In genomic region chr2:85886141-85886540, GRCh38 we compare ENCODE assay signal across 10 cellular contexts. TPM values are rescaled to one million over a fixed set of nuclear protein-coding genes. Genes with fewer than 3 reads are reported as not detected.
A peak's percentile ranks its signal among the peaks of the same experiment; 100 is the strongest.
DNase-seq lines count a peak whose midpoint lies in the region; ATAC-seq, FAIRE-seq and TF ChIP-seq lines count a peak whose summit lies in the region.
"Had no signal": no experiment of that assay in that cellular context is flagged by ENCODE, and none has a peak within 500 bp of the region (broad histone marks: within the 10 kb centered on the region; RNA-seq: fewer than 3 reads in every experiment).

No MANE protein-coding gene starts in this region.

- ATAC-seq in activated T-helper 17 cell treated with anti-CD3 and anti-CD28 coated beads, Interleukin-2, amount 50 U/mL, for 72 hours (replicated peaks), result no peak
- ATAC-seq in stimulated activated naive CD8-positive, alpha-beta T cell treated with anti-CD3 and anti-CD28 coated beads, Interleukin-15, amount 100 ng/mL, for 72 hours, result no peak
- ATAC-seq in left lung, result no peak
- ATAC-seq in HG03439 (IDR thresholded peaks at IDR 0.05; ENCODE audit: unreplicated experiment), result no peak

- peak overlapping the region; percentile 80; the same call in 1 of the 2 replicates for H3K4me3 Mint-ChIP-seq in HFFc6
- peak overlapping the region; percentile 79 for H3K4me3 Mint-ChIP-seq in activated T-helper 17 cell treated with anti-CD3 and anti-CD28 coated beads, Interleukin-2, amount 50 U/mL, for 72 hours
- H3K4me3 Mint-ChIP-seq in stimulated activated naive CD8-positive, alpha-beta T cell treated with anti-CD3 and anti-CD28 coated beads, Interleukin-15, amount 100 ng/mL, for 72 hours, result peak overlapping the region; percentile 82 to 89

- intact Hi-C loops in kidney (cut with DNase I) (no loop called here), left lung (cut with DNase I) (no loop called here)

- H3K9me3 Mint-ChIP-seq in HFFc6, result peaks cover 16% of the 10 kb centered on the region
- H3K9me3 Mint-ChIP-seq in activated T-helper 17 cell treated with anti-CD3 and anti-CD28 coated beads, Interleukin-2, amount 50 U/mL, for 72 hours, result peaks cover 3% of the 10 kb centered on the region
- peaks cover 7 to 13% of the 10 kb centered on the region in 2 donors for H3K9me3 Mint-ChIP-seq in stimulated activated naive CD8-positive, alpha-beta T cell treated with anti-CD3 and anti-CD28 coated beads, Interleukin-15, amount 100 ng/mL, for 72 hours

- peaks cover 8 to 17% of the 10 kb centered on the region in 2 donors for H3K4me1 ChIP-seq in kidney (ENCODE audit: control insufficient read depth in 1 of 2, insufficient read depth in 1 of 2, low read depth in 1 of 2, low read length in 2 of 2)
- peaks cover 4 to 59% of the 10 kb centered on the region in 2 donors for H3K4me1 ChIP-seq in left lung
- H3K4me1 ChIP-seq in HAP-1, result peaks cover 12% of the 10 kb centered on the region

- H3K27me3 ChIP-seq in left lung, result peaks cover 0 to 35% of the 10 kb centered on the region in 2 donors
- H3K27me3 ChIP-seq in HAP-1 (ENCODE audit: low read depth), result no peaks in the 10 kb centered on the region

- H3K36me3 ChIP-seq in kidney (ENCODE audit: control insufficient read depth in 1 of 2, insufficient read depth in 2 of 2, low read length in 2 of 2) (no peaks in the 10 kb centered on the region), left lung (peaks cover 0 to 8% of the 10 kb centered on the region in 2 donors), HAP-1 (replicated peaks) (no peaks in the 10 kb centered on the region)

- no peaks in the 10 kb centered on the region; the same call in 1 of the 2 replicates for H3K27me3 Mint-ChIP-seq in HFFc6 (ENCODE audit: insufficient read depth)
- no peaks in the 10 kb centered on the region for H3K27me3 Mint-ChIP-seq in activated T-helper 17 cell treated with anti-CD3 and anti-CD28 coated beads, Interleukin-2, amount 50 U/mL, for 72 hours
- no peaks in the 10 kb centered on the region for H3K27me3 Mint-ChIP-seq in stimulated activated naive CD8-positive, alpha-beta T cell treated with anti-CD3 and anti-CD28 coated beads, Interleukin-15, amount 100 ng/mL, for 72 hours
- H3K27me3 Mint-ChIP-seq: central memory CD8-positive, alpha-beta T cell had no signal

- no peak for DNase-seq in HFFc6
- DNase-seq in kidney, result peak; percentile 63
- no peak for DNase-seq in stimulated activated naive CD8-positive, alpha-beta T cell treated with anti-CD3 and anti-CD28 coated beads, Interleukin-15, amount 100 ng/mL, for 72 hours
- no peak for DNase-seq in left lung
- no peak for DNase-seq in HAP-1 (ENCODE audit: low spot score in 2 of 2)
- DNase-seq in stimulated activated naive CD4-positive, alpha-beta T cell (lab: John Stamatoyannopoulos, UW), result no peak
- DNase-seq: DMS79 treated with DMSO at 0.1 percent for 48 hours had no signal

- TF ChIP-seq CTCF in HFFc6 (IDR thresholded peaks at IDR 0.05) (no peak), kidney (IDR thresholded peaks at IDR 0.05; ENCODE audit: borderline replicate concordance, extremely low read depth, insufficient read depth) (no peak), left lung (IDR thresholded peaks at IDR 0.05) (no peak)

- in situ Hi-C loops in HAP-1 (cut with MboI; ENCODE audit: low sequenced_read_pairs), result no loop called here

- no peak overlapping the region for H3K9ac ChIP-seq in kidney (ENCODE audit: low read length in 2 of 2)

- H3K4me3 ChIP-seq in kidney (ENCODE audit: low read length in 2 of 2) (no peak overlapping the region), left lung (peak overlapping the region in 1 of 2 donors; percentile 73), HAP-1 (no peak overlapping the region)

- H3K27ac Mint-ChIP-seq in HFFc6, result peak overlapping the region; percentile 82
- no peak overlapping the region for H3K27ac Mint-ChIP-seq in activated T-helper 17 cell treated with anti-CD3 and anti-CD28 coated beads, Interleukin-2, amount 50 U/mL, for 72 hours
- peak overlapping the region in 1 of 2 donors; percentile 22 for H3K27ac Mint-ChIP-seq in stimulated activated naive CD8-positive, alpha-beta T cell treated with anti-CD3 and anti-CD28 coated beads, Interleukin-15, amount 100 ng/mL, for 72 hours

- peaks cover 51% of the 10 kb centered on the region for H3K4me1 Mint-ChIP-seq in HFFc6 (ENCODE audit: low read depth)
- H3K4me1 Mint-ChIP-seq in activated T-helper 17 cell treated with anti-CD3 and anti-CD28 coated beads, Interleukin-2, amount 50 U/mL, for 72 hours, result peaks cover 17% of the 10 kb centered on the region
- H3K4me1 Mint-ChIP-seq in stimulated activated naive CD8-positive, alpha-beta T cell treated with anti-CD3 and anti-CD28 coated beads, Interleukin-15, amount 100 ng/mL, for 72 hours, result peaks cover 66% of the 10 kb centered on the region

- H3K27ac ChIP-seq in kidney (ENCODE audit: low read depth in 2 of 2, low read length in 2 of 2) (no peak overlapping the region), left lung (peak overlapping the region in 1 of 2 donors; percentile 89)

- no peaks in the 10 kb centered on the region for H3K9me3 ChIP-seq in kidney (ENCODE audit: control insufficient read depth in 1 of 2, low read length in 2 of 2)
- H3K9me3 ChIP-seq in left lung, result peaks cover 0 to 6% of the 10 kb centered on the region in 2 donors
- H3K9me3 ChIP-seq in HAP-1, result peaks cover 17% of the 10 kb centered on the region

- no peak for FAIRE-seq in kidney (lab: Jason Lieb, UNC)

- peaks cover 18% of the 10 kb centered on the region for H3K36me3 Mint-ChIP-seq in HFFc6 (ENCODE audit: low read depth)
- H3K36me3 Mint-ChIP-seq in activated T-helper 17 cell treated with anti-CD3 and anti-CD28 coated beads, Interleukin-2, amount 50 U/mL, for 72 hours (ENCODE audit: low read depth), result peaks cover 5% of the 10 kb centered on the region

RNA-seq across cellular contexts. Expression of gene ST3GAL5, which starts 2.6 kb away (rescaled TPM):
- total RNA-seq in HFFc6 (2021; fragmentation: NEBNext Ultra II Directional; extraction: Animal tissue kit (Norgen Biotek cat#: 25700)), result 10 to 100 TPM; 12.7 to 17.4 (median 15.2) TPM
- total RNA-seq in activated T-helper 17 cell treated with anti-CD3 and anti-CD28 coated beads, Interleukin-2, amount 50 U/mL, for 72 hours, result 10 to 100 TPM in 1 of 2 donors, 1 to 10 TPM in 1; 7.6 to 13.7 TPM
- total RNA-seq in kidney (14.6 TPM), left lung (100 to 1,000 TPM in 1 of 2 donors, 10 to 100 TPM in 1; 58.4 to 102 TPM)
- 7.0 TPM for polyA plus RNA-seq in kidney (ENCODE audit: insufficient read depth, low read depth, low replicate concordance)
